In the genomic region with DNA sequence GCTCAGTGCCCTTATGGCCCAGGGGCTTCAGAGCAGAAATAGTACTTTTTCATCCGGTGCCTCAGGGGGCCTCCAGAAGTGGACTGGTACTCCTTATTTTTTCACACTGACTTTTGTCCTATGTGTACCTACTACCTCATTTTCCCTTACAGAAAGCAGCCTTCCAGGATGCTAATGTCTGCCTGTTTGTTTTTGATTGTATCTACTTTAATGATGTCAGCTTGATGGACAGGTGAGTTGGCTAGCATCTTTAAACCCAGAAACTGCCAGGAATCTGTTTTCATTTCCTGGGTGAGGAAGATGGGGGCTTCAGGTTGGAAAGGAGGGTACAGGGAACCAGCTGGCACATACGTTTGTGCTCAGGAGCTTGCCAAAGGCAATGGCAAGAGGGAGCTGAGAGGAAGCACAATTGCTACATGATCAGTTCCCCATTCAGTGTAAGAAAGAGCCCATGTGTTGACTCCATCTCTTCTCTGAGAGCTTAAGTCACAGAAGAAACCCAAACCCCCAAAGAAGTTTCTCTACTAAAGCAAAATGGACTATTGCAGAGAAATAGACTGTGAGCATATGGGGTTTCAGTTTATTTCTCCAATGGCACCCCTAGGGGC, we compare ENCODE assay signal across 23 cellular contexts. TPM values are rescaled to one million over a fixed set of nuclear protein-coding genes. Genes with fewer than 3 reads are reported as not detected.
DNase-seq lines count a peak whose midpoint lies in the region; ATAC-seq, FAIRE-seq and TF ChIP-seq lines count a peak whose summit lies in the region.
"Had no signal": no experiment of that assay in that cellular context is flagged by ENCODE, and none has a peak within 500 bp of the region (broad histone marks: within the 10 kb centered on the region; RNA-seq: fewer than 3 reads in every experiment).

No MANE protein-coding gene starts in this region.

- FAIRE-seq in K562 (lab: Jason Lieb, UNC) (no peak), H54 (lab: Jason Lieb, UNC) (no peak)
- FAIRE-seq: GM18507 had no signal

- CTCF ChIA-PET in SK-N-SH (lab: Yijun Ruan, JAX) = interaction anchor here (0.6 to 5.1 kb wide), 5 partner anchors 15 to 326 kb away, joined by 3 to 32 read pairs (median 3); a partner anchor contains a TSS
- CTCF ChIA-PET in K562 (lab: Yijun Ruan, JAX; ENCODE audit: low intra/inter-chr PET ratio) = interaction anchor here (2.9 kb wide), 1 partner anchor 123 kb away, joined by 49 read pairs; a partner anchor contains a TSS

- 0 out of 2 replicates have a peak overlapping the region, but pooled peaks have one; percentile 10 for H3K4me2 ChIP-seq in SK-N-SH
- H3K4me2 ChIP-seq in K562 (ENCODE audit: insufficient read depth, low read length) = no peak overlapping the region

- POLR2A ChIA-PET in SK-N-SH (lab: Yijun Ruan, JAX) (no interaction called here), K562 (lab: Yijun Ruan, JAX) (interaction anchor here (1.2 to 1.5 kb wide), 3 partner anchors 10 to 123 kb away, joined by 5 to 7 read pairs (median 6); a partner anchor contains a TSS)

- TF ChIP-seq EP300 in SK-N-SH (IDR thresholded peaks at IDR 0.05; ENCODE audit: borderline replicate concordance in 1 of 2, low read depth in 1 of 2, low read length in 1 of 2) (no peak), K562 (IDR thresholded peaks at IDR 0.05; ENCODE audit: low read length) (no peak)

- H2AFZ ChIP-seq in SK-N-SH (ENCODE audit: low read depth) (no peak overlapping the region), K562 (ENCODE audit: low read depth, low read length) (no peak overlapping the region)

- TF ChIP-seq CTCF in SK-N-SH (IDR thresholded peaks at IDR 0.05) (no peak), K562 (IDR thresholded peaks at IDR 0.05 in 2 of 3, conservative IDR thresholded peaks at IDR 0.05 in 1 of 3; ENCODE audit: insufficient read depth in 2 of 3, low read depth in 1 of 3, low read length in 3 of 3) (no peak), uterus (IDR thresholded peaks at IDR 0.05) (no peak)

- H3K4me3 ChIP-seq in SK-N-SH (ENCODE audit: low read depth in 2 of 2, low read length in 1 of 2) (no peak overlapping the region), K562 (no peak overlapping the region), muscle layer of colon (ENCODE audit: low read depth in 1 of 2, low read length in 2 of 2) (no peak overlapping the region), uterus (no peak overlapping the region)
- H3K4me3 ChIP-seq: SK-N-MC had no signal

- H3K27ac ChIP-seq in SK-N-SH (ENCODE audit: low read depth in 2 of 2, low read length in 1 of 2) (peak overlapping the region in 1 of 2 experiments; percentile 31; a peak in 2 of 4 replicates), K562 (ENCODE audit: extremely low read depth, low read depth, low read length) (no peak overlapping the region), muscle layer of colon (ENCODE audit: low read depth, low read length) (peak overlapping the region; percentile 92), uterus (peak overlapping the region; percentile 63 to 66)
- H3K27ac ChIP-seq: SK-N-MC had no signal

- H3F3A ChIP-seq in SK-N-SH (replicated peaks; ENCODE audit: insufficient read depth) = peaks cover 11% of the 10 kb centered on the region

- no TSS peak for BruUV-seq in K562 (replicated peaks; lab: Mats Ljungman, UMichigan)

- DNase-seq in SK-N-SH (no peak), K562 (ENCODE audit: extremely low read depth in 1 of 4, low spot score in 3 of 4) (no peak), uterus (no peak), H54 (ENCODE audit: insufficient read length, low spot score) (no peak)
- DNase-seq in stimulated activated naive CD8-positive, alpha-beta T cell treated with anti-CD3 and anti-CD28 coated beads, Interleukin-15, Interleukin-2, amounts not matched to agents 100 U/mL and 50 U/mL, for 24 hours = no peak
- DNase-seq: activated CD8-positive, alpha-beta T cell treated with anti-CD3 and anti-CD28 coated beads, Interleukin-2, amount 10 ng/mL, durations not matched to agents 7 days and 5 days; activated naive CD4-positive, alpha-beta T cell treated with anti-CD3 and anti-CD28 coated beads for 36 hours; activated T-cell treated with anti-CD3 and anti-CD28 coated beads, Interleukin-2, amount 50 U/mL, for 1 hour; BE2C; effector CD4-positive, alpha-beta T cell; EL; NCI-H187 treated with DMSO at 0.1 percent for 48 hours; nephron progenitor cell; NK-92 treated with Interleukin-12 subunit alpha and Interleukin-12 subunit beta, amount 100 ng/mL, for 24 hours; stimulated activated CD4-positive, alpha-beta T cell treated with anti-CD3 and anti-CD28 coated beads, Interleukin-1b, Interleukin-23, amount 100 ng/mL, for 48 hours; stimulated activated naive B cell treated with anti-CD40 and anti-IgM and Interleukin-4, amounts not matched to agents 10 μg/mL and 1 μg/mL and 100 μg/mL, for 72 hours; T-helper 9 cell had no signal

- intact Hi-C loops in K562 (cut with micrococcal nuclease) = loop anchor here (5.0 kb wide), 1 partner anchor 91 kb away; no protein-coding TSS in a partner anchor
- intact Hi-C loops in uterus (cut with DNase I; ENCODE audit: low total_unique reads) = no loop called here

- H3K9ac ChIP-seq in SK-N-SH = no peak overlapping the region
- no peak overlapping the region for H3K9ac ChIP-seq in K562 (ENCODE audit: insufficient read depth in 1 of 2, low read depth in 2 of 2, low read length in 2 of 2)
- no peak overlapping the region for H3K9ac ChIP-seq in muscle layer of colon (ENCODE audit: low read length)

- H3K27me3 ChIP-seq in SK-N-SH (ENCODE audit: insufficient read depth) (no peaks in the 10 kb centered on the region), K562 (ENCODE audit: control insufficient read depth in 2 of 2, insufficient read depth in 2 of 2, low read length in 2 of 2) (no peaks in the 10 kb centered on the region), muscle layer of colon (ENCODE audit: control insufficient read depth in 1 of 2, insufficient read depth in 2 of 2, low read length in 2 of 2) (no peaks in the 10 kb centered on the region), uterus (no peaks in the 10 kb centered on the region)
- H3K27me3 ChIP-seq: BE2C had no signal

- no peaks in the 10 kb centered on the region for H3K9me1 ChIP-seq in K562 (ENCODE audit: control insufficient read depth, insufficient read depth, low read length)

- TF ChIP-seq RAD21 in SK-N-SH (IDR thresholded peaks at IDR 0.05; ENCODE audit: low read length) (no peak), K562 (CRISPR knock-in tag; conservative IDR thresholded peaks at IDR 0.05 in 1 of 2, IDR thresholded peaks at IDR 0.05 in 1 of 2) (no peak)

- H3K79me2 ChIP-seq in SK-N-SH (ENCODE audit: insufficient read depth) = no peaks in the 10 kb centered on the region
- H3K79me2 ChIP-seq in K562 (ENCODE audit: control insufficient read depth, insufficient read depth, low read length) = no peaks in the 10 kb centered on the region

- ATAC-seq in SK-N-SH treated with all-trans-retinoic acid at 6 μM for 48 hours (no peak), K562 (no peak), GM19328 (IDR thresholded peaks at IDR 0.05; ENCODE audit: unreplicated experiment) (no peak)
- ATAC-seq in stimulated activated naive CD8-positive, alpha-beta T cell treated with anti-CD3 and anti-CD28 coated beads, Interleukin-15, Interleukin-2, amounts not matched to agents 100 U/mL and 50 U/mL, for 24 hours = no peak
- ATAC-seq: activated CD4-positive, CD25-positive, alpha-beta regulatory T cell treated with anti-CD3 and anti-CD28 coated beads, Interleukin-2, amount 50 U/mL, for 24 hours; activated CD8-positive, alpha-beta T cell treated with anti-CD3 and anti-CD28 coated beads, Interleukin-2, amount 10 ng/mL, durations not matched to agents 7 days and 5 days; stimulated activated naive B cell treated with anti-CD40 and anti-IgM and Interleukin-4, amounts not matched to agents 10 μg/mL and 1 μg/mL and 100 μg/mL, for 72 hours had no signal

- 90% methylated on average over 2 of the region's 2 CpGs for WGBS in SK-N-SH (ENCODE audit: low lambda C conversion rate)
- WGBS in K562 (ENCODE audit: insufficient coverage, low coverage, missing lambda C conversion rate) = 73% methylated on average over 2 of the region's 2 CpGs

- H3K4me1 ChIP-seq in SK-N-SH (ENCODE audit: control insufficient read depth in 1 of 2, insufficient read depth in 2 of 2, low read depth in 1 of 2, low read length in 1 of 2) (peaks cover 4 to 18% of the 10 kb centered on the region in 2 experiments; a peak in 2 of 4 replicates), K562 (replicated peaks in 1 of 2; ENCODE audit: control insufficient read depth in 2 of 2, insufficient read depth in 2 of 2, low read length in 2 of 2) (peaks cover 3 to 10% of the 10 kb centered on the region in 2 experiments; a peak in 3 of 5 replicates), muscle layer of colon (ENCODE audit: insufficient read depth, low read length) (peaks cover 39% of the 10 kb centered on the region), uterus (peaks cover 0 to 6% of the 10 kb centered on the region in 2 donors)
- H3K4me1 ChIP-seq: BE2C had no signal

- H4K20me1 ChIP-seq in SK-N-SH (ENCODE audit: insufficient read depth) (no peaks in the 10 kb centered on the region), K562 (replicated peaks; ENCODE audit: control insufficient read depth, insufficient read depth, low read length) (no peaks in the 10 kb centered on the region; the same call in 1 of the 2 replicates)

- H3K36me3 ChIP-seq in SK-N-SH (replicated peaks in 1 of 2; ENCODE audit: control insufficient read depth in 1 of 2, insufficient read depth in 2 of 2, low read length in 1 of 2) = peaks cover 28 to 65% of the 10 kb centered on the region in 2 experiments
- peaks cover 96% of the 10 kb centered on the region for H3K36me3 ChIP-seq in K562 (ENCODE audit: control insufficient read depth, insufficient read depth, low read length)
- H3K36me3 ChIP-seq in muscle layer of colon (ENCODE audit: insufficient read depth, low read length) = peaks cover 76% of the 10 kb centered on the region
- H3K36me3 ChIP-seq in uterus = no peaks in the 10 kb centered on the region

- H3K9me2 ChIP-seq in SK-N-SH = no peaks in the 10 kb centered on the region

- no peaks in the 10 kb centered on the region for H3K9me3 ChIP-seq in SK-N-SH
- H3K9me3 ChIP-seq in K562 (replicated peaks; ENCODE audit: control insufficient read depth, insufficient read depth, low read depth, low read length) = no peaks in the 10 kb centered on the region
- H3K9me3 ChIP-seq in muscle layer of colon (ENCODE audit: low read length) = no peaks in the 10 kb centered on the region
- H3K9me3 ChIP-seq in uterus = no peaks in the 10 kb centered on the region
- H3K9me3 ChIP-seq: BE2C had no signal

- in situ Hi-C loops in K562 (cut with MboI) = loop anchor here (5.0 kb wide), 2 partner anchors 96 to 126 kb away; a partner anchor contains a TSS

- TF ChIP-seq POLR2A in K562 (conservative IDR thresholded peaks at IDR 0.05) (no peak), uterus (IDR thresholded peaks at IDR 0.05) (no peak), H54 (IDR thresholded peaks at IDR 0.05; ENCODE audit: low read depth, low read length) (no peak)

RNA-seq across cellular contexts. Expression of a gene that starts 16.2 kb away (rescaled TPM):
- 25.7 and 28.6 TPM in 2 replicates for polyA plus RNA-seq in SK-N-SH (2012; rRNA removed)
- 12.2 and 16.4 TPM in 2 replicates for polyA plus RNA-seq in SK-N-SH (2012; cell fraction: cytosol; rRNA removed)
- polyA plus RNA-seq in SK-N-SH (2012; cell fraction: nucleus; rRNA removed) = 38.0 and 54.5 TPM in 2 replicates
- 259 and 365 TPM in 2 replicates for total RNA-seq in K562 (2011; cell fraction: chromatin; rRNA removed; ENCODE audit: low replicate concordance)
- total RNA-seq in K562 (2011; cell fraction: nucleolus; rRNA removed) = 160 and 166 TPM in 2 replicates
- total RNA-seq in K562 (2011; cell fraction: nucleoplasm; rRNA removed) = 160 and 180 TPM in 2 replicates
- total RNA-seq in K562 (2014; rRNA removed) = 64.1 and 75.0 TPM in 2 replicates
- 36.8 and 42.5 TPM in 2 replicates for total RNA-seq in K562 (2014; rRNA removed; fragmentation: Illumina TruSeq; extraction: Trizol)
- 33.4 and 38.4 TPM in 2 replicates for total RNA-seq in K562 (2015; rRNA removed; fragmentation: Illumina TruSeq; extraction: Trizol)
- 55.4 and 55.6 TPM in 2 replicates for total RNA-seq in K562 (2021)
- polyA plus RNA-seq in K562 (2011; rRNA removed) = 50.6 and 68.2 TPM in 2 replicates
- polyA plus RNA-seq in K562 (2011; cell fraction: cytosol; rRNA removed) = 45.2 and 57.5 TPM in 2 replicates
- 127 and 136 TPM in 2 replicates for polyA plus RNA-seq in K562 (2011; cell fraction: nucleus; rRNA removed)
- polyA plus RNA-seq in K562 (2012) = 28.5 and 36.8 TPM in 2 replicates
- 40.3 and 43.0 TPM in 2 replicates for polyA plus RNA-seq in K562 (2014; fragmentation: Illumina TruSeq; extraction: Trizol)
- 10 to 100 TPM in 1 of 2 experiments, 1 to 10 TPM in 1; 7.6 to 21.5 TPM for polyA plus RNA-seq in K562 (2014; fragmentation: Nextera tagmentation; extraction: Ambion mirVana)
- polyA plus RNA-seq in K562 (2014; rRNA removed) = 52.3 and 54.3 TPM in 2 replicates
- 87.1 and 136 TPM in 2 replicates for polyA minus RNA-seq in K562 (2011; rRNA and poly(A)+ RNA removed)
- polyA minus RNA-seq in K562 (2011; cell fraction: cytosol; rRNA and poly(A)+ RNA removed) = 46.8 and 65.5 TPM in 2 replicates
- 72.2 and 106 TPM in 2 replicates for polyA minus RNA-seq in K562 (2011; cell fraction: nucleus; rRNA and poly(A)+ RNA removed)
- 100 to 1,000 TPM in 1 of 4 donors, 10 to 100 TPM in 3; 11.5 to 108 (median 57.0) TPM for total RNA-seq in uterus

RNA-seq across cellular contexts. Expression of a gene that starts 35.2 kb away (rescaled TPM):
- 7.8 and 8.8 TPM in 2 replicates for polyA plus RNA-seq in SK-N-SH (2012; rRNA removed)
- 8.8 and 11.2 TPM in 2 replicates for polyA plus RNA-seq in SK-N-SH (2012; cell fraction: cytosol; rRNA removed)
- 5.2 and 5.5 TPM in 2 replicates for polyA plus RNA-seq in SK-N-SH (2012; cell fraction: nucleus; rRNA removed)
- 16.9 and 33.8 TPM in 2 replicates for total RNA-seq in K562 (2011; cell fraction: chromatin; rRNA removed; ENCODE audit: low replicate concordance)
- 14.3 and 16.5 TPM in 2 replicates for total RNA-seq in K562 (2011; cell fraction: nucleolus; rRNA removed)
- total RNA-seq in K562 (2011; cell fraction: nucleoplasm; rRNA removed) = 17.1 and 22.1 TPM in 2 replicates
- 16.2 and 28.7 TPM in 2 replicates for total RNA-seq in K562 (2014; rRNA removed)
- 21.8 and 22.4 TPM in 2 replicates for total RNA-seq in K562 (2014; rRNA removed; fragmentation: Illumina TruSeq; extraction: Trizol)
- 24.7 and 28.0 TPM in 2 replicates for total RNA-seq in K562 (2015; rRNA removed; fragmentation: Illumina TruSeq; extraction: Trizol)
- 17.2 and 21.7 TPM in 2 replicates for total RNA-seq in K562 (2021)
- polyA plus RNA-seq in K562 (2011; rRNA removed) = 8.9 and 14.4 TPM in 2 replicates
- polyA plus RNA-seq in K562 (2011; cell fraction: cytosol; rRNA removed) = 4.6 and 5.0 TPM in 2 replicates
- 9.5 and 11.2 TPM in 2 replicates for polyA plus RNA-seq in K562 (2011; cell fraction: nucleus; rRNA removed)
- 10.2 and 13.3 TPM in 2 replicates for polyA plus RNA-seq in K562 (2012)
- 17.3 and 19.0 TPM in 2 replicates for polyA plus RNA-seq in K562 (2014; fragmentation: Illumina TruSeq; extraction: Trizol)
- polyA plus RNA-seq in K562 (2014; fragmentation: Nextera tagmentation; extraction: Ambion mirVana) = 10 to 100 TPM; 13.1 to 18.8 TPM
- polyA plus RNA-seq in K562 (2014; rRNA removed) = 25.4 and 27.1 TPM in 2 replicates
- 10.1 and 13.3 TPM in 2 replicates for polyA minus RNA-seq in K562 (2011; rRNA and poly(A)+ RNA removed)
- 2.8 and 3.7 TPM in 2 replicates for polyA minus RNA-seq in K562 (2011; cell fraction: cytosol; rRNA and poly(A)+ RNA removed)
- 15.3 and 16.1 TPM in 2 replicates for polyA minus RNA-seq in K562 (2011; cell fraction: nucleus; rRNA and poly(A)+ RNA removed)
- 10 to 100 TPM in 3 of 4 donors, 1 to 10 TPM in 1; 1.5 to 19.5 (median 16.1) TPM for total RNA-seq in uterus

RNA-seq across cellular contexts. Expression of a gene that starts 35.3 kb away (rescaled TPM):
- 0.48 and 0.57 TPM in 2 replicates for polyA plus RNA-seq in SK-N-SH (2012; rRNA removed)
- 0.77 and 0.99 TPM in 2 replicates for polyA plus RNA-seq in SK-N-SH (2012; cell fraction: cytosol; rRNA removed)
- 1.1 and 1.9 TPM in 2 replicates for polyA plus RNA-seq in SK-N-SH (2012; cell fraction: nucleus; rRNA removed)
- 0.62 and 3.4 TPM in 2 replicates for total RNA-seq in K562 (2011; cell fraction: chromatin; rRNA removed; ENCODE audit: low replicate concordance)
- total RNA-seq in K562 (2011; cell fraction: nucleolus; rRNA removed) = 0.39 TPM in 1 of 2 replicates, not detected in the other
- 0.46 and 0.59 TPM in 2 replicates for total RNA-seq in K562 (2011; cell fraction: nucleoplasm; rRNA removed)
- total RNA-seq in K562 (2014; rRNA removed) = 0.27 TPM in 1 of 2 replicates, not detected in the other
- 0.89 and 0.91 TPM in 2 replicates for total RNA-seq in K562 (2014; rRNA removed; fragmentation: Illumina TruSeq; extraction: Trizol)
- 0.53 and 0.58 TPM in 2 replicates for total RNA-seq in K562 (2015; rRNA removed; fragmentation: Illumina TruSeq; extraction: Trizol)
- 0.36 and 0.51 TPM in 2 replicates for total RNA-seq in K562 (2021)
- polyA plus RNA-seq in K562 (2011; rRNA removed) = 0.64 and 0.79 TPM in 2 replicates
- 0.09 and 0.32 TPM in 2 replicates for polyA plus RNA-seq in K562 (2011; cell fraction: cytosol; rRNA removed)
- polyA plus RNA-seq in K562 (2011; cell fraction: nucleus; rRNA removed) = 0.27 and 0.56 TPM in 2 replicates
- polyA plus RNA-seq in K562 (2012) = 0.48 and 1.4 TPM in 2 replicates
- polyA plus RNA-seq in K562 (2014; fragmentation: Illumina TruSeq; extraction: Trizol) = 0.34 and 0.48 TPM in 2 replicates
- under 1 TPM; 0.25 to 0.83 TPM for polyA plus RNA-seq in K562 (2014; fragmentation: Nextera tagmentation; extraction: Ambion mirVana)
- polyA plus RNA-seq in K562 (2014; rRNA removed) = 0.67 and 0.69 TPM in 2 replicates
- 0.18 and 1.0 TPM in 2 replicates for polyA minus RNA-seq in K562 (2011; rRNA and poly(A)+ RNA removed)
- not detected in 2 replicates for polyA minus RNA-seq in K562 (2011; cell fraction: cytosol; rRNA and poly(A)+ RNA removed)
- polyA minus RNA-seq in K562 (2011; cell fraction: nucleus; rRNA and poly(A)+ RNA removed) = 0.40 and 0.44 TPM in 2 replicates
- 1 to 10 TPM in 3 of 4 donors, under 1 TPM in 1; 0.77 to 9.3 (median 7.1) TPM for total RNA-seq in uterus
